In the genomic region with DNA sequence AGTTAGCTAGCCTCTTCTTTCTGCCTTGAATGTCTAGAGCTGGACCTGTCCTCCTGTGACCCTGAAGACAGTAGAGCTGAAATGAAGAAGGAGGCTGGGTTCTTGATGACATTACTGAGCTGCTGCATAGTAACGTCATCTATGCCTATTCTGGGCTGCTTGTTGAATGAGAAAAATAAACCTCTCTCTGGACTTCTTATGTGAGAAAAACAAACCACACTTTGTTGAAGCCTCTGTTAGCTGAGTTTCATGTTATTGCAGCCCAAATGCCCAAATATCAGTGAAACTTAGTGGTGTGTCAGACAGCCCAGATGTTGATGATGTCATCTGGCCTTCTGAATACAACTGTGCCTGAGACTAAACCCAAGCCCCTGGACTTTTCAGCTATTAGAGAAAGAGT, we compare ENCODE assay signal across 8 cellular contexts.
A peak's percentile ranks its signal among the peaks of the same experiment; 100 is the strongest.
DNase-seq lines count a peak whose midpoint lies in the region; ATAC-seq lines count a peak whose summit lies in the region.

No MANE protein-coding gene starts in this region.

- DNase-seq in AG08395 (ENCODE audit: low spot score) = peak; percentile 47
- peak; percentile 54 for DNase-seq in epidermal melanocyte (ENCODE audit: insufficient read length, low spot score)
- no peak for DNase-seq in activated effector memory CD4-positive, alpha-beta T cell treated with Interleukin-2 at 50 U/mL for 16 hours
- DNase-seq in NCI-H446 treated with DMSO at 0.1 percent for 48 hours (lab: John Stamatoyannopoulos, UW) = no peak
- no peak for DNase-seq in stimulated activated CD4-positive, alpha-beta T cell treated with anti-CD3 and anti-CD28 coated beads, Interleukin-4, amount 100 ng/mL, for 1 hour
- no peak for DNase-seq in D341Med (ENCODE audit: low spot score)

- ATAC-seq in GM19438 (IDR thresholded peaks at IDR 0.05; ENCODE audit: low read depth, unreplicated experiment) (peak; percentile 82), HG03342 (IDR thresholded peaks at IDR 0.05; ENCODE audit: unreplicated experiment) (peak; percentile 79)

Comparison
In these comparisons a context has a peak if more than half of its experiments do, and no peak if none do; other contexts are left out.
1. DNase-seq: peak in AG08395 (single experiment) and epidermal melanocyte (single experiment); none in activated effector memory CD4-positive, alpha-beta T cell treated with Interleukin-2 at 50 U/mL for 16 hours (single experiment), NCI-H446 treated with DMSO at 0.1 percent for 48 hours (single experiment), stimulated activated CD4-positive, alpha-beta T cell treated with anti-CD3 and anti-CD28 coated beads, Interleukin-4, amount 100 ng/mL, for 1 hour (single experiment) and D341Med (single experiment).